Comparison of ENCODE assay signal across 8 cellular contexts in genomic region chr9:93450817-93451761, GRCh38. TPM values are rescaled to one million over a fixed set of nuclear protein-coding genes. Genes with fewer than 3 reads are reported as not detected.
DNase-seq lines count a peak whose midpoint lies in the region; ATAC-seq, FAIRE-seq and TF ChIP-seq lines count a peak whose summit lies in the region.

A gene with protein sequence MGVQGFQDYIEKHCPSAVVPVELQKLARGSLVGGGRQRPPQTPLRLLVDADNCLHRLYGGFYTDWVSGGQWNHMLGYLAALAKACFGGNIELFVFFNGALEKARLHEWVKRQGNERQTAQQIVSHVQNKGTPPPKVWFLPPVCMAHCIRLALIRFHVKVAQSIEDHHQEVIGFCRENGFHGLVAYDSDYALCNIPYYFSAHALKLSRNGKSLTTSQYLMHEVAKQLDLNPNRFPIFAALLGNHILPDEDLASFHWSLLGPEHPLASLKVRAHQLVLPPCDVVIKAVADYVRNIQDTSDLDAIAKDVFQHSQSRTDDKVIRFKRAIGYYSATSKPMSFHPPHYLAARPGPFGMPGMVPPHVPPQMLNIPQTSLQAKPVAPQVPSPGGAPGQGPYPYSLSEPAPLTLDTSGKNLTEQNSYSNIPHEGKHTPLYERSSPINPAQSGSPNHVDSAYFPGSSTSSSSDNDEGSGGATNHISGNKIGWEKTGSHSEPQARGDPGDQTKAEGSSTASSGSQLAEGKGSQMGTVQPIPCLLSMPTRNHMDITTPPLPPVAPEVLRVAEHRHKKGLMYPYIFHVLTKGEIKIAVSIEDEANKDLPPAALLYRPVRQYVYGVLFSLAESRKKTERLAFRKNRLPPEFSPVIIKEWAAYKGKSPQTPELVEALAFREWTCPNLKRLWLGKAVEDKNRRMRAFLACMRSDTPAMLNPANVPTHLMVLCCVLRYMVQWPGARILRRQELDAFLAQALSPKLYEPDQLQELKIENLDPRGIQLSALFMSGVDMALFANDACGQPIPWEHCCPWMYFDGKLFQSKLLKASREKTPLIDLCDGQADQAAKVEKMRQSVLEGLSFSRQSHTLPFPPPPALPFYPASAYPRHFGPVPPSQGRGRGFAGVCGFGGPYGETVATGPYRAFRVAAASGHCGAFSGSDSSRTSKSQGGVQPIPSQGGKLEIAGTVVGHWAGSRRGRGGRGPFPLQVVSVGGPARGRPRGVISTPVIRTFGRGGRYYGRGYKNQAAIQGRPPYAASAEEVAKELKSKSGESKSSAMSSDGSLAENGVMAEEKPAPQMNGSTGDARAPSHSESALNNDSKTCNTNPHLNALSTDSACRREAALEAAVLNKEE (plus strand): TSS chr9:93451685. CDS start chr9:93451916, 231 bp downstream.

- peak within 1 kb of the TSS; percentile 93 for H3K23ac ChIP-seq in neuronal stem cell (ENCODE audit: low read depth, low read length, poor library complexity)

- H3K27me3 ChIP-seq in DOHH2 (ENCODE audit: control insufficient read depth, low read length): no peaks in the 10 kb centered on the region
- H3K27me3 ChIP-seq in Karpas-422 (ENCODE audit: low read length): no peaks in the 10 kb centered on the region
- no peaks in the 10 kb centered on the region for H3K27me3 ChIP-seq in SJSA1 (replicated peaks)
- H3K27me3 ChIP-seq in neuronal stem cell (ENCODE audit: control insufficient read depth in 3 of 3, insufficient read depth in 3 of 3, low read depth in 1 of 3, low read length in 3 of 3): no peaks in the 10 kb centered on the region

- peaks cover 3% of the 10 kb centered on the region for H3K79me1 ChIP-seq in neuronal stem cell (ENCODE audit: low read depth, low read length)

- H3K9me3 ChIP-seq in DOHH2 (ENCODE audit: control insufficient read depth, insufficient read depth, low read length) (no peaks in the 10 kb centered on the region), Karpas-422 (ENCODE audit: low read length) (no peaks in the 10 kb centered on the region), SJSA1 (replicated peaks) (no peaks in the 10 kb centered on the region; the same call in 1 of the 2 replicates), neuronal stem cell (replicated peaks in 1 of 2; ENCODE audit: control insufficient read depth in 2 of 2, insufficient read depth in 1 of 2, low read depth in 1 of 2, low read length in 2 of 2) (peaks cover 0 to 6% of the 10 kb centered on the region in 2 donors)

- no peaks in the 10 kb centered on the region for H3K9me3 Mint-ChIP-seq in activated naive CD4-positive, alpha-beta T cell treated with anti-CD3 and anti-CD28 coated beads for 36 hours

- no peak within 1 kb of the TSS for H2BK12ac ChIP-seq in neuronal stem cell (ENCODE audit: low read length)

- peak within 1 kb of the TSS; percentile 96 for H3K18ac ChIP-seq in neuronal stem cell (ENCODE audit: low read length)

- peak within 1 kb of the TSS; percentile 11 for H4K91ac ChIP-seq in neuronal stem cell (ENCODE audit: low read depth, low read length, poor library complexity)

- H3K4me1 ChIP-seq in DOHH2 (ENCODE audit: control insufficient read depth, low read length) (peaks cover 35% of the 10 kb centered on the region), Karpas-422 (ENCODE audit: low read length) (peaks cover 29% of the 10 kb centered on the region), SJSA1 (replicated peaks) (peaks cover 16% of the 10 kb centered on the region), neuronal stem cell (ENCODE audit: control insufficient read depth in 2 of 2, insufficient read depth in 1 of 2, low read depth in 1 of 2, low read length in 2 of 2) (peaks cover 3 to 6% of the 10 kb centered on the region in 2 donors)

- peak within 1 kb of the TSS; percentile 95 for H3K27ac Mint-ChIP-seq in activated naive CD4-positive, alpha-beta T cell treated with anti-CD3 and anti-CD28 coated beads for 36 hours

- peak within 1 kb of the TSS; percentile 98 for H2BK15ac ChIP-seq in neuronal stem cell (ENCODE audit: low read length)

- peak within 1 kb of the TSS; percentile 99 for H4K8ac ChIP-seq in neuronal stem cell (ENCODE audit: low read depth, low read length)

- peak within 1 kb of the TSS; percentile 89 for H3K9ac ChIP-seq in Karpas-422 (ENCODE audit: low read length)
- H3K9ac ChIP-seq in neuronal stem cell (ENCODE audit: low read depth, low read length, poor library complexity): peak within 1 kb of the TSS; percentile 99

- peak within 1 kb of the TSS; percentile 95 for H2BK5ac ChIP-seq in neuronal stem cell (ENCODE audit: low read length)

- DNase-seq in Karpas-422 (peak; percentile 92), SJSA1 (ENCODE audit: low read depth in 1 of 2, low spot score in 2 of 2) (peak; percentile 65 to 81), frontal cortex (ENCODE audit: low spot score in 2 of 2) (peak; percentile 82 to 87), neuronal stem cell (ENCODE audit: low spot score) (peak; percentile 74), substantia nigra (lab: John Stamatoyannopoulos, UW) (peak in 43 of 49 donors; percentile 27 to 85 (median 53))
- peak; percentile 73 for DNase-seq in activated naive CD4-positive, alpha-beta T cell treated with anti-CD3 and anti-CD28 coated beads for 36 hours

- ATAC-seq in GM21825 (IDR thresholded peaks at IDR 0.05; ENCODE audit: unreplicated experiment): peak; percentile 56

- FAIRE-seq in frontal cortex (lab: Jason Lieb, UNC): no peak

- no CpG with 5 or more reads among the region's 97 CpGs for WGBS in neuronal stem cell (ENCODE audit: extremely low coverage in 2 of 2, insufficient read length in 2 of 2, insufficient replicate concordance in 1 of 2), 2 donors

- CTCF ChIA-PET in activated naive CD4-positive, alpha-beta T cell treated with anti-CD3 and anti-CD28 coated beads for 36 hours (lab: Charles Lee): interaction anchor here (3.4 kb wide), 1 partner anchor 116 kb away, joined by 18 read pairs; no protein-coding TSS in a partner anchor

- peak within 1 kb of the TSS; percentile 86 for H3K4ac ChIP-seq in neuronal stem cell (ENCODE audit: low read length)

- H2AFZ ChIP-seq in Karpas-422 (ENCODE audit: low read length): peak within 1 kb of the TSS; percentile 14; the same call in 1 of the 2 replicates
- H2AFZ ChIP-seq in neuronal stem cell (ENCODE audit: low read length): peak within 1 kb of the TSS; percentile 95

- peak within 1 kb of the TSS; percentile 42 for H2BK120ac ChIP-seq in neuronal stem cell (ENCODE audit: low read depth, low read length)

- H3K9me2 ChIP-seq in DOHH2 (replicated peaks; ENCODE audit: control insufficient read depth, low read length) (no peaks in the 10 kb centered on the region), Karpas-422 (replicated peaks; ENCODE audit: insufficient read depth, low read length) (no peaks in the 10 kb centered on the region)

- peaks cover 82% of the 10 kb centered on the region for H3K36me3 ChIP-seq in DOHH2 (ENCODE audit: control insufficient read depth, low read length)
- H3K36me3 ChIP-seq in Karpas-422 (ENCODE audit: insufficient read depth, low read length): peaks cover 35% of the 10 kb centered on the region
- peaks cover 72% of the 10 kb centered on the region for H3K36me3 ChIP-seq in SJSA1
- peaks cover 14 to 56% of the 10 kb centered on the region in 2 donors for H3K36me3 ChIP-seq in neuronal stem cell (replicated peaks in 1 of 2; ENCODE audit: control insufficient read depth in 2 of 2, insufficient read depth in 2 of 2, low read length in 2 of 2)

- intact Hi-C loops in activated naive CD4-positive, alpha-beta T cell treated with anti-CD3 and anti-CD28 coated beads for 36 hours (cut with micrococcal nuclease): loop anchor here (5.0 to 10.0 kb wide), 3 partner anchors 499 to 574 kb away; partner anchors contain the start of genes BARX1 and ZNF484

- H3F3A ChIP-seq in DOHH2 (ENCODE audit: control insufficient read depth, insufficient read depth): peaks cover 18% of the 10 kb centered on the region

- H3K27me3 Mint-ChIP-seq in activated naive CD4-positive, alpha-beta T cell treated with anti-CD3 and anti-CD28 coated beads for 36 hours (ENCODE audit: low read depth): no peaks in the 10 kb centered on the region

- peak within 1 kb of the TSS; percentile 87 for H3K4me3 Mint-ChIP-seq in activated naive CD4-positive, alpha-beta T cell treated with anti-CD3 and anti-CD28 coated beads for 36 hours

- peak within 1 kb of the TSS; percentile 92 for H3K14ac ChIP-seq in neuronal stem cell (ENCODE audit: low read length)

- peak within 1 kb of the TSS; percentile 89 for H3K4me2 ChIP-seq in DOHH2 (ENCODE audit: low read length)
- H3K4me2 ChIP-seq in Karpas-422 (ENCODE audit: low read depth, low read length, poor library complexity, severe bottlenecking): peak within 1 kb of the TSS; percentile 83
- peak within 1 kb of the TSS; percentile 84 for H3K4me2 ChIP-seq in neuronal stem cell (ENCODE audit: insufficient read depth, low read length, poor library complexity, severe bottlenecking)

- H3K4me1 Mint-ChIP-seq in activated naive CD4-positive, alpha-beta T cell treated with anti-CD3 and anti-CD28 coated beads for 36 hours (ENCODE audit: low read depth): peaks cover 28% of the 10 kb centered on the region

- H3K4me3 ChIP-seq in DOHH2 (ENCODE audit: low read length): peak within 1 kb of the TSS; percentile 94
- peak within 1 kb of the TSS; percentile 89 for H3K4me3 ChIP-seq in Karpas-422 (ENCODE audit: low read length)
- peak within 1 kb of the TSS; percentile 99 for H3K4me3 ChIP-seq in SJSA1
- H3K4me3 ChIP-seq in neuronal stem cell (ENCODE audit: low read length in 2 of 2): peak within 1 kb of the TSS; percentile 92 to 96

- H3K79me2 ChIP-seq in DOHH2 (ENCODE audit: control insufficient read depth, low read length) (peaks cover 68% of the 10 kb centered on the region), Karpas-422 (ENCODE audit: low read length) (peaks cover 55% of the 10 kb centered on the region)

- H3K27ac ChIP-seq in DOHH2 (ENCODE audit: low read depth, low read length) (peak within 1 kb of the TSS; percentile 77), Karpas-422 (ENCODE audit: low read length) (peak within 1 kb of the TSS; percentile 74), SJSA1 (peak within 1 kb of the TSS; percentile 96), neuronal stem cell (replicated peaks; ENCODE audit: low read length) (peak within 1 kb of the TSS; percentile 92), substantia nigra (ENCODE audit: low read depth, low read length, poor library complexity, severe bottlenecking) (peak within 1 kb of the TSS; percentile 94)

- TF ChIP-seq CTCF in DOHH2 (IDR thresholded peaks at IDR 0.05; ENCODE audit: low read depth, low read length, poor library complexity, severe bottlenecking): no peak

- peak within 1 kb of the TSS; percentile 98 for H2AK5ac ChIP-seq in neuronal stem cell (ENCODE audit: low read depth, low read length)

- H3K36me3 Mint-ChIP-seq in activated naive CD4-positive, alpha-beta T cell treated with anti-CD3 and anti-CD28 coated beads for 36 hours (ENCODE audit: low read depth): peaks cover 30% of the 10 kb centered on the region

- H4K20me1 ChIP-seq in DOHH2 (ENCODE audit: control insufficient read depth, insufficient read depth, low read depth, low read length) (peaks cover 15% of the 10 kb centered on the region), Karpas-422 (ENCODE audit: insufficient read depth, low read depth, low read length) (peaks cover 12% of the 10 kb centered on the region)

RNA-seq across cellular contexts. Expression of the gene that starts here (rescaled TPM):
- total RNA-seq in Karpas-422 (2014; rRNA removed; shearing (Covaris generic); ENCODE audit: low replicate concordance): 79.3 and 83.1 TPM in 2 replicates
- total RNA-seq in SJSA1 (2014; rRNA removed; shearing (Covaris generic)): 41.9 and 73.3 TPM in 2 replicates
- 100 to 1,000 TPM; 112 to 116 TPM for total RNA-seq in activated naive CD4-positive, alpha-beta T cell treated with anti-CD3 and anti-CD28 coated beads for 36 hours
- 67.7 TPM for total RNA-seq in frontal cortex
- polyA plus RNA-seq in neuronal stem cell (2013, experiment 1 of 2): 24.0 TPM
- 23.7 TPM for polyA plus RNA-seq in neuronal stem cell (2013, experiment 2 of 2)

Comparison
In these comparisons a context has a peak if more than half of its experiments do, and no peak if none do; other contexts are left out.
1. Peak in every context shown above with its lines: DNase-seq, ATAC-seq, H3K4me3 ChIP-seq and H3K27ac ChIP-seq.